19 cellular contexts compared by ENCODE assay signal in genomic region chr10:43295436-43295835, GRCh38. TPM values are rescaled to one million over a fixed set of nuclear protein-coding genes. Genes with fewer than 3 reads are reported as not detected.
A peak's percentile ranks its signal among the peaks of the same experiment; 100 is the strongest.
DNase-seq lines count a peak whose midpoint lies in the region; ATAC-seq, FAIRE-seq and TF ChIP-seq lines count a peak whose summit lies in the region.
"Had no signal": no experiment of that assay in that cellular context is flagged by ENCODE, and none has a peak within 500 bp of the region (broad histone marks: within the 10 kb centered on the region; RNA-seq: fewer than 3 reads in every experiment).

No MANE protein-coding gene starts in this region.

- in situ Hi-C loops in HAP-1 (cut with MboI; ENCODE audit: low sequenced_read_pairs) = no loop called here

- POLR2A ChIA-PET in T-cell (lab: Charles Lee) = no interaction called here

- peaks cover 15% of the 10 kb centered on the region for H3K27me3 Mint-ChIP-seq in activated naive CD4-positive, alpha-beta T cell treated with anti-CD3 and anti-CD28 coated beads, Interleukin-2, amount 10 ng/mL, durations not matched to agents 7 days and 5 days
- peaks cover 0 to 7% of the 10 kb centered on the region in 2 donors for H3K27me3 Mint-ChIP-seq in T-cell
- H3K27me3 Mint-ChIP-seq in effector memory CD8-positive, alpha-beta T cell = no peaks in the 10 kb centered on the region
- H3K27me3 Mint-ChIP-seq in stimulated activated naive B cell treated with anti-CD40 and anti-IgM and Interleukin-4, amounts not matched to agents 10 μg/mL and 1 μg/mL and 100 μg/mL, for 72 hours = peaks cover 17 to 34% of the 10 kb centered on the region in 2 donors

- no peaks in the 10 kb centered on the region for H3K36me3 ChIP-seq in HAP-1 (replicated peaks)
- H3K36me3 ChIP-seq: gastroesophageal sphincter, spleen had no signal

- peaks cover 81% of the 10 kb centered on the region for H3K4me1 Mint-ChIP-seq in activated naive CD4-positive, alpha-beta T cell treated with anti-CD3 and anti-CD28 coated beads, Interleukin-2, amount 10 ng/mL, durations not matched to agents 7 days and 5 days
- H3K4me1 Mint-ChIP-seq in T-cell = peaks cover 58 to 77% (median 59%) of the 10 kb centered on the region in 3 donors
- peaks cover 51 to 60% of the 10 kb centered on the region in 2 donors for H3K4me1 Mint-ChIP-seq in effector memory CD8-positive, alpha-beta T cell (ENCODE audit: low read depth in 2 of 2)
- peaks cover 9 to 14% of the 10 kb centered on the region in 2 donors for H3K4me1 Mint-ChIP-seq in stimulated activated naive B cell treated with anti-CD40 and anti-IgM and Interleukin-4, amounts not matched to agents 10 μg/mL and 1 μg/mL and 100 μg/mL, for 72 hours

- peaks cover 31% of the 10 kb centered on the region for H3K9me3 Mint-ChIP-seq in activated naive CD4-positive, alpha-beta T cell treated with anti-CD3 and anti-CD28 coated beads, Interleukin-2, amount 10 ng/mL, durations not matched to agents 7 days and 5 days
- peaks cover 0 to 4% (median 3%) of the 10 kb centered on the region in 3 donors for H3K9me3 Mint-ChIP-seq in T-cell
- no peaks in the 10 kb centered on the region for H3K9me3 Mint-ChIP-seq in effector memory CD8-positive, alpha-beta T cell
- H3K9me3 Mint-ChIP-seq in stimulated activated naive B cell treated with anti-CD40 and anti-IgM and Interleukin-4, amounts not matched to agents 10 μg/mL and 1 μg/mL and 100 μg/mL, for 72 hours = no peaks in the 10 kb centered on the region

- DNase-seq in activated naive CD4-positive, alpha-beta T cell treated with anti-CD3 and anti-CD28 coated beads, Interleukin-2, amount 10 ng/mL, durations not matched to agents 7 days and 5 days = no peak
- DNase-seq in activated naive CD4-positive, alpha-beta T cell treated with Interleukin-2 at 50 U/mL for 16 hours = no peak
- no peak for DNase-seq in T-cell
- no peak for DNase-seq in effector memory CD8-positive, alpha-beta T cell
- DNase-seq in stimulated activated naive B cell treated with anti-CD40 and anti-IgM and Interleukin-4, amounts not matched to agents 10 μg/mL and 1 μg/mL and 100 μg/mL, for 72 hours = no peak
- DNase-seq in GM12892 (ENCODE audit: insufficient read length) = no peak
- DNase-seq in anterior cingulate cortex (lab: John Stamatoyannopoulos, UW) = no peak
- no peak for DNase-seq in HAP-1 (ENCODE audit: low spot score in 2 of 2)
- DNase-seq: activated CD8-positive, alpha-beta memory T cell treated with anti-CD3 and anti-CD28 coated beads for 24 hours; erythroblast; GOT3; NCI-H1694; NCI-H774; nucleus accumbens; OCI-M1; SHP77 treated with DMSO at 0.1 percent for 48 hours; spleen had no signal

- H3K4me1 ChIP-seq in HAP-1 = peaks cover 8% of the 10 kb centered on the region; the same call in 1 of the 2 replicates

- peak overlapping the region; percentile 81 for H3K27ac Mint-ChIP-seq in activated naive CD4-positive, alpha-beta T cell treated with anti-CD3 and anti-CD28 coated beads, Interleukin-2, amount 10 ng/mL, durations not matched to agents 7 days and 5 days
- peak overlapping the region; percentile 86 to 91 for H3K27ac Mint-ChIP-seq in T-cell
- peak overlapping the region; percentile 89 to 92 for H3K27ac Mint-ChIP-seq in effector memory CD8-positive, alpha-beta T cell
- H3K27ac Mint-ChIP-seq in stimulated activated naive B cell treated with anti-CD40 and anti-IgM and Interleukin-4, amounts not matched to agents 10 μg/mL and 1 μg/mL and 100 μg/mL, for 72 hours = peak overlapping the region; percentile 52

- no peak for FAIRE-seq in GM12892 (lab: Jason Lieb, UNC)
- FAIRE-seq: GM12891 had no signal

- H3K36me3 Mint-ChIP-seq in activated naive CD4-positive, alpha-beta T cell treated with anti-CD3 and anti-CD28 coated beads, Interleukin-2, amount 10 ng/mL, durations not matched to agents 7 days and 5 days = peaks cover 31% of the 10 kb centered on the region
- H3K36me3 Mint-ChIP-seq in T-cell = no peaks in the 10 kb centered on the region
- peaks cover 5% of the 10 kb centered on the region for H3K36me3 Mint-ChIP-seq in effector memory CD8-positive, alpha-beta T cell (ENCODE audit: insufficient read depth)
- no peaks in the 10 kb centered on the region for H3K36me3 Mint-ChIP-seq in stimulated activated naive B cell treated with anti-CD40 and anti-IgM and Interleukin-4, amounts not matched to agents 10 μg/mL and 1 μg/mL and 100 μg/mL, for 72 hours

- H3K27me3 ChIP-seq in HAP-1 (ENCODE audit: low read depth) = no peaks in the 10 kb centered on the region

- no peaks in the 10 kb centered on the region for H3K9me3 ChIP-seq in HAP-1
- H3K9me3 ChIP-seq: gastroesophageal sphincter, spleen had no signal

- no peak for TF ChIP-seq POLR2A in GM12892 (IDR thresholded peaks at IDR 0.05; ENCODE audit: low read depth, low read length)

- no peak overlapping the region for H3K4me3 Mint-ChIP-seq in activated naive CD4-positive, alpha-beta T cell treated with anti-CD3 and anti-CD28 coated beads, Interleukin-2, amount 10 ng/mL, durations not matched to agents 7 days and 5 days
- H3K4me3 Mint-ChIP-seq in T-cell = no peak overlapping the region
- H3K4me3 Mint-ChIP-seq in effector memory CD8-positive, alpha-beta T cell = peak overlapping the region in 1 of 2 donors; percentile 69
- no peak overlapping the region for H3K4me3 Mint-ChIP-seq in stimulated activated naive B cell treated with anti-CD40 and anti-IgM and Interleukin-4, amounts not matched to agents 10 μg/mL and 1 μg/mL and 100 μg/mL, for 72 hours

- no peak overlapping the region for H3K4me3 ChIP-seq in HAP-1
- H3K4me3 ChIP-seq: gastroesophageal sphincter, spleen had no signal

- CTCF ChIA-PET in activated naive CD4-positive, alpha-beta T cell treated with anti-CD3 and anti-CD28 coated beads, Interleukin-2, amount 10 ng/mL, durations not matched to agents 7 days and 5 days (lab: Charles Lee) = interaction anchor here (1.9 to 6.9 kb wide), 2 partner anchors 17 to 55 kb away, joined by 5 to 121 read pairs; no protein-coding TSS in a partner anchor
- CTCF ChIA-PET in T-cell (lab: Charles Lee) = no interaction called here

- ATAC-seq in T-cell (replicated peaks in 1 of 4) = no peak
- no peak for ATAC-seq in effector memory CD8-positive, alpha-beta T cell (replicated peaks)
- ATAC-seq in stimulated activated naive B cell treated with anti-CD40 and anti-IgM and Interleukin-4, amounts not matched to agents 10 μg/mL and 1 μg/mL and 100 μg/mL, for 72 hours (replicated peaks) = no peak
- ATAC-seq: gastroesophageal sphincter had no signal

RNA-seq across cellular contexts. Expression of gene RASGEF1A, which starts 28.6 kb away (rescaled TPM):
- 1 to 10 TPM; 2.2 to 6.9 (median 5.6) TPM for total RNA-seq in T-cell
- 0.11 TPM for polyA plus RNA-seq in GM12892 (2012; ENCODE audit: missing spikeins)
